In the genomic region with DNA sequence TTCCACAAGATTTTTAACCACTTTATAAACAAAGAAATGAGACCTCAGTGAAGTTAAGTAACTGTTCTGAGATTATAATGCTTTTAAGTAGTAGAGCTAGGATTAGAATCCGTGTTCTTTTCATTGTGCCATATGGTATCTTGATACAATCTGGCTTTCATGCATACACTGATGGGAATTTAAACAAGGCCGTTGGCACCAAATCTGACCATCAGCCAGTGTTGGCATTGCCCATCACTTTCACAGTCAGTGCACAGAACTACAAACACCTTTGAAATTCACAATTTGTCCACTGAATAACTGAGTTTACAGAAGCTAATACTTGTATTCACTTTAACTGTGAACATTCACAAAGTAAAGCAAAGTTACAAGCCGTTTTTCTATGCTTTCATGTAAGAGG, we compare ENCODE assay signal across 30 cellular contexts.
"Had no signal": no experiment of that assay in that cellular context is flagged by ENCODE, and none has a peak within 500 bp of the region (broad histone marks: within the 10 kb centered on the region; RNA-seq: fewer than 3 reads in every experiment).

No MANE protein-coding gene starts in this region.

- H2AFZ ChIP-seq: hepatocyte had no signal

- H3K4me3 ChIP-seq: coronary artery, dorsolateral prefrontal cortex, gastroesophageal sphincter, hepatocyte, ovary, prostate gland, skin epidermis, thyroid gland, upper lobe of left lung had no signal

- H3K79me2 ChIP-seq: hepatocyte had no signal

- ATAC-seq: activated CD4-positive, alpha-beta T cell treated with anti-CD3 and anti-CD28 coated beads for 36 hours; activated CD8-positive, alpha-beta memory T cell treated with anti-CD3 and anti-CD28 coated beads, Interleukin-2, amount 10 ng/mL, durations not matched to agents 7 days and 5 days; activated CD8-positive, alpha-beta T cell treated with anti-CD3 and anti-CD28 coated beads, Interleukin-2, amount 10 ng/mL, durations not matched to agents 7 days and 5 days; gastroesophageal sphincter; left cardiac atrium; naive thymus-derived CD4-positive, alpha-beta T cell; sciatic nerve; stimulated activated effector memory CD8-positive, alpha-beta T cell treated with anti-CD3 and anti-CD28 coated beads, Interleukin-12 subunit alpha, Interleukin-12 subunit beta, amount 100 ng/mL, for 72 hours; stimulated activated naive CD8-positive, alpha-beta T cell treated with anti-CD3 and anti-CD28 coated beads, Interleukin-15, amount 100 ng/mL, for 72 hours had no signal

- H3K4me1 Mint-ChIP-seq: activated CD4-positive, alpha-beta T cell treated with anti-CD3 and anti-CD28 coated beads for 36 hours; activated CD8-positive, alpha-beta memory T cell treated with anti-CD3 and anti-CD28 coated beads, Interleukin-2, amount 10 ng/mL, durations not matched to agents 7 days and 5 days; central memory CD8-positive, alpha-beta T cell; mesothelial cell of epicardium; naive thymus-derived CD4-positive, alpha-beta T cell; stimulated activated effector memory CD8-positive, alpha-beta T cell treated with anti-CD3 and anti-CD28 coated beads, Interleukin-12 subunit alpha, Interleukin-12 subunit beta, amount 100 ng/mL, for 72 hours had no signal

- H3K36me3 ChIP-seq: gastroesophageal sphincter, ovary, prostate gland, thyroid gland, upper lobe of left lung had no signal

- H3K9me3 ChIP-seq: ovary, prostate gland, thyroid gland had no signal

- H3K4me1 ChIP-seq: gastroesophageal sphincter, prostate gland, thyroid gland, upper lobe of left lung had no signal

- H3K36me3 Mint-ChIP-seq: activated CD8-positive, alpha-beta memory T cell treated with anti-CD3 and anti-CD28 coated beads, Interleukin-2, amount 10 ng/mL, durations not matched to agents 7 days and 5 days; mesothelial cell of epicardium; stimulated activated effector memory CD8-positive, alpha-beta T cell treated with anti-CD3 and anti-CD28 coated beads, Interleukin-12 subunit alpha, Interleukin-12 subunit beta, amount 100 ng/mL, for 72 hours had no signal

- DNase-seq: activated CD4-positive, alpha-beta T cell treated with anti-CD3 and anti-CD28 coated beads for 36 hours; activated CD4-positive, CD25-positive, alpha-beta regulatory T cell; activated CD8-positive, alpha-beta memory T cell treated with anti-CD3 and anti-CD28 coated beads, Interleukin-2, amount 10 ng/mL, durations not matched to agents 7 days and 5 days; activated CD8-positive, alpha-beta T cell treated with anti-CD3 and anti-CD28 coated beads, Interleukin-2, amount 10 ng/mL, durations not matched to agents 7 days and 5 days; activated T-cell treated with anti-CD3 and anti-CD28 coated beads, Interleukin-2, amount 50 U/mL, for 48 hours; effector memory CD4-positive, alpha-beta T cell; erythroblast; left cardiac atrium; mammary epithelial cell; naive thymus-derived CD4-positive, alpha-beta T cell; ovary; retina; stimulated activated CD4-positive, alpha-beta T cell treated with anti-CD3 and anti-CD28 coated beads, Interleukin-12 subunit alpha, Interleukin-12 subunit beta, amount 100 ng/mL, for 4 hours; stimulated activated CD4-positive, alpha-beta T cell treated with anti-CD3 and anti-CD28 coated beads, Interleukin-4, amount 100 ng/mL, for 1 hour; stimulated activated naive CD8-positive, alpha-beta T cell treated with anti-CD3 and anti-CD28 coated beads, Interleukin-15, amount 100 ng/mL, for 72 hours; thyroid gland; upper lobe of left lung had no signal

- H3K4me3 Mint-ChIP-seq: activated CD4-positive, alpha-beta T cell treated with anti-CD3 and anti-CD28 coated beads for 36 hours; activated CD8-positive, alpha-beta memory T cell treated with anti-CD3 and anti-CD28 coated beads, Interleukin-2, amount 10 ng/mL, durations not matched to agents 7 days and 5 days; activated CD8-positive, alpha-beta T cell treated with anti-CD3 and anti-CD28 coated beads, Interleukin-2, amount 10 ng/mL, durations not matched to agents 7 days and 5 days; activated naive CD8-positive, alpha-beta T cell; central memory CD8-positive, alpha-beta T cell; mesothelial cell of epicardium; naive thymus-derived CD4-positive, alpha-beta T cell; stimulated activated effector memory CD8-positive, alpha-beta T cell treated with anti-CD3 and anti-CD28 coated beads, Interleukin-12 subunit alpha, Interleukin-12 subunit beta, amount 100 ng/mL, for 72 hours; stimulated activated naive CD8-positive, alpha-beta T cell treated with anti-CD3 and anti-CD28 coated beads, Interleukin-15, amount 100 ng/mL, for 72 hours; T-helper 2 cell treated with Interferon-gamma antibody and Interleukin-4, amounts not matched to agents 5 μg/mL and 100 μg/mL, for 36 hours had no signal

- H3K27me3 ChIP-seq: hepatocyte, ovary, thyroid gland, upper lobe of left lung had no signal

- H3K27ac ChIP-seq: coronary artery, gastroesophageal sphincter, hepatocyte, ovary, prostate gland, skin epidermis, thyroid gland, upper lobe of left lung had no signal

- H3K4me2 ChIP-seq: hepatocyte had no signal

- H3K27ac Mint-ChIP-seq: activated CD4-positive, alpha-beta T cell treated with anti-CD3 and anti-CD28 coated beads for 36 hours; activated CD8-positive, alpha-beta memory T cell treated with anti-CD3 and anti-CD28 coated beads, Interleukin-2, amount 10 ng/mL, durations not matched to agents 7 days and 5 days; activated CD8-positive, alpha-beta T cell treated with anti-CD3 and anti-CD28 coated beads, Interleukin-2, amount 10 ng/mL, durations not matched to agents 7 days and 5 days; activated naive CD8-positive, alpha-beta T cell; activated T-helper 2 cell treated with anti-CD3 and anti-CD28 coated beads, Interferon-gamma antibody, Interleukin-2, Interleukin-4, amounts not matched to agents 10 μg/mL and 5 μg/mL and 100 μg/mL, durations not matched to agents 14 hours and 24 hours and 36 hours; mesothelial cell of epicardium; naive thymus-derived CD4-positive, alpha-beta T cell; stimulated activated effector memory CD8-positive, alpha-beta T cell treated with anti-CD3 and anti-CD28 coated beads, Interleukin-12 subunit alpha, Interleukin-12 subunit beta, amount 100 ng/mL, for 72 hours; stimulated activated naive CD8-positive, alpha-beta T cell treated with anti-CD3 and anti-CD28 coated beads, Interleukin-15, amount 100 ng/mL, for 72 hours; T-helper 2 cell treated with Interferon-gamma antibody and Interleukin-4, amounts not matched to agents 5 μg/mL and 100 μg/mL, for 36 hours had no signal
